Comparison of ENCODE assay signal across 18 cellular contexts in genomic region chr12:115312901-115313300, GRCh38.
"Had no signal": no experiment of that assay in that cellular context is flagged by ENCODE, and none has a peak within 500 bp of the region (broad histone marks: within the 10 kb centered on the region; RNA-seq: fewer than 3 reads in every experiment).

No MANE protein-coding gene starts in this region.

- DNase-seq: activated CD4-positive, CD25-positive, alpha-beta regulatory T cell treated with anti-CD3 and anti-CD28 coated beads, Interleukin-2, amount 50 U/mL, for 72 hours; activated naive CD4-positive, alpha-beta T cell treated with anti-CD3 and anti-CD28 coated beads for 36 hours; activated naive CD8-positive, alpha-beta T cell treated with anti-CD3 and anti-CD28 coated beads, Interleukin-2, amount 50 U/mL, for 24 hours; dermis blood vessel endothelial cell; effector memory CD8-positive, alpha-beta T cell; foreskin keratinocyte; glutamatergic neuron; hypothalamus; kidney glomerular epithelial cell; mesendoderm; stimulated activated CD4-positive, alpha-beta T cell treated with anti-CD3 and anti-CD28 coated beads, Interleukin-12 subunit alpha, Interleukin-12 subunit beta, amount 100 ng/mL, for 4 hours; stimulated activated CD4-positive, alpha-beta T cell treated with anti-CD3 and anti-CD28 coated beads, Interleukin-2, amount 100 ng/mL, for 24 hours; stomach; testis; upper lobe of left lung had no signal

- H3K36me3 ChIP-seq: ascending aorta, stomach, upper lobe of left lung had no signal

- H3K27me3 ChIP-seq: ascending aorta, foreskin keratinocyte, stomach, testis, upper lobe of left lung had no signal

- H3K4me1 ChIP-seq: ascending aorta, stomach, testis, upper lobe of left lung had no signal

- ATAC-seq: activated naive CD8-positive, alpha-beta T cell treated with anti-CD3 and anti-CD28 coated beads, Interleukin-2, amount 50 U/mL, for 24 hours; activated T-helper 17 cell treated with anti-CD3 and anti-CD28 coated beads, Interleukin-2, amount 50 U/mL, for 72 hours; effector memory CD8-positive, alpha-beta T cell; natural killer cell treated with Interleukin-12 subunit alpha and Interleukin-12 subunit beta and Interleukin-15 and Interleukin-18, amount 100 ng/mL, for 72 hours had no signal

- H3K27ac ChIP-seq: ascending aorta, foreskin keratinocyte, stomach, testis, upper lobe of left lung had no signal

- H3K4me3 ChIP-seq: ascending aorta, stomach, testis, upper lobe of left lung had no signal

- H3K9me3 ChIP-seq: ascending aorta, stomach, testis, upper lobe of left lung had no signal
